Comparison of ENCODE assay signal across 31 cellular contexts in genomic region chr9:93896093-93896492, GRCh38. TPM values are rescaled to one million over a fixed set of nuclear protein-coding genes. Genes with fewer than 3 reads are reported as not detected.
DNase-seq lines count a peak whose midpoint lies in the region; ATAC-seq and TF ChIP-seq lines count a peak whose summit lies in the region.
"Had no signal": no experiment of that assay in that cellular context is flagged by ENCODE, and none has a peak within 500 bp of the region (broad histone marks: within the 10 kb centered on the region; RNA-seq: fewer than 3 reads in every experiment).

No MANE protein-coding gene starts in this region.

- peaks cover 9% of the 10 kb centered on the region for H3K27me3 Mint-ChIP-seq in H9 (ENCODE audit: low read depth)
- H3K27me3 Mint-ChIP-seq: stimulated activated naive CD8-positive, alpha-beta T cell treated with anti-CD3 and anti-CD28 coated beads, Interleukin-15, Interleukin-2, amounts not matched to agents 100 ng/mL and 50 ng/mL, for 24 hours had no signal

- H3K36me3 Mint-ChIP-seq in H9 (ENCODE audit: insufficient read depth in 1 of 3, low read depth in 3 of 3) = peaks cover 5 to 11% (median 8%) of the 10 kb centered on the region in 3 experiments; a peak in 5 of 7 replicates
- H3K36me3 Mint-ChIP-seq: brain, natural killer cell had no signal

- H3K79me2 ChIP-seq in H9 (ENCODE audit: insufficient read depth, low read length) = no peaks in the 10 kb centered on the region

- no peaks in the 10 kb centered on the region for H3K79me1 ChIP-seq in H9 (ENCODE audit: insufficient read depth, low read depth, low read length, poor library complexity, severe bottlenecking)

- no peak overlapping the region for H4K91ac ChIP-seq in H9 (ENCODE audit: insufficient read length, low read depth, low read length)

- peak; percentile 33 for DNase-seq in activated effector memory CD4-positive, alpha-beta T cell treated with anti-CD3 and anti-CD28 coated beads, Interleukin-2, amount 50 U/mL, for 16 hours
- DNase-seq in activated effector memory CD4-positive, alpha-beta T cell treated with Interleukin-2 at 50 U/mL for 16 hours = no peak
- DNase-seq in H9 (peak; percentile 5), left lobe of liver (ENCODE audit: low spot score) (peak; percentile 32), transverse colon (peak; percentile 3)
- DNase-seq in stimulated activated naive CD4-positive, alpha-beta T cell (lab: John Stamatoyannopoulos, UW) = no peak
- DNase-seq: activated gamma-delta T cell, activated T-cell treated with anti-CD3 and anti-CD28 coated beads for 4 hours, Caco-2, DND-41, Kasumi-1, midbrain, natural killer cell, NCI-H1694, NCI-H2171 treated with DMSO at 0.1 percent for 48 hours, NCI-H524 treated with DMSO at 0.1 percent for 48 hours, RPMI8226, T-helper 2 cell had no signal

- H3K4me3 ChIP-seq in transverse colon = no peak overlapping the region
- H3K4me3 ChIP-seq: GM12878, HAP-1, left lung, ovary, right atrium auricular region, SK-N-MC, tibial nerve had no signal

- H3K18ac ChIP-seq in H9 (ENCODE audit: insufficient read length, low read depth, low read length) = no peak overlapping the region

- H3K36me3 ChIP-seq in transverse colon = no peaks in the 10 kb centered on the region
- H3K36me3 ChIP-seq: HAP-1, left lung, ovary, right atrium auricular region, tibial nerve had no signal

- H2BK120ac ChIP-seq in H9 (ENCODE audit: low read depth, low read length, poor library complexity, severe bottlenecking) = no peak overlapping the region

- H3K4me2 ChIP-seq in H9 (ENCODE audit: insufficient read depth, insufficient read length, low read length) = no peak overlapping the region

- H3K9me3 ChIP-seq in H9 (ENCODE audit: control insufficient read depth, low read depth, low read length) = peaks cover 4% of the 10 kb centered on the region
- H3K9me3 ChIP-seq in transverse colon = peaks cover 0 to 11% of the 10 kb centered on the region in 2 donors
- H3K9me3 ChIP-seq: Caco-2, ovary had no signal

- ATAC-seq in left lobe of liver (no peak), GM21717 (IDR thresholded peaks at IDR 0.05; ENCODE audit: unreplicated experiment) (no peak), GM19324 (IDR thresholded peaks at IDR 0.05; ENCODE audit: low FRiP score, unreplicated experiment) (no peak)
- ATAC-seq: GM12878, left lung, natural killer cell had no signal

- H3K27me3 ChIP-seq in H9 (ENCODE audit: insufficient read depth, low read length) (no peaks in the 10 kb centered on the region), transverse colon (no peaks in the 10 kb centered on the region)
- H3K27me3 ChIP-seq: left lung, ovary, right atrium auricular region, tibial nerve had no signal

- no peak overlapping the region for H2AFZ ChIP-seq in H9 (ENCODE audit: low read length)

- H2BK5ac ChIP-seq in H9 (ENCODE audit: insufficient read length, low read length) = no peak overlapping the region

- no peak overlapping the region for H3K56ac ChIP-seq in H9 (ENCODE audit: insufficient read length, low read depth, low read length)

- H4K20me1 ChIP-seq in H9 (ENCODE audit: control insufficient read depth, insufficient read depth, insufficient read length) = no peaks in the 10 kb centered on the region

- H3K14ac ChIP-seq in H9 (ENCODE audit: insufficient read depth, low read length) = peak overlapping the region; percentile 1; the same call in 1 of the 2 replicates

- H3K9ac ChIP-seq in H9 (ENCODE audit: extremely low read depth, insufficient read length, low read length) = no peak overlapping the region

- no peak for TF ChIP-seq EP300 in transverse colon (IDR thresholded peaks at IDR 0.05; ENCODE audit: low read depth)

- TF ChIP-seq POLR2A in transverse colon (IDR thresholded peaks at IDR 0.05) = no peak

- no peak overlapping the region for H4K5ac ChIP-seq in H9 (ENCODE audit: insufficient read length, low read depth, low read length)

- H2BK12ac ChIP-seq in H9 (ENCODE audit: insufficient read length, low read depth, low read length) = no peak overlapping the region

- no CpG with 5 or more reads among the region's 6 CpGs for WGBS in H9 (ENCODE audit: extremely low coverage, insufficient read length, low lambda C conversion rate)
- 91% methylated on average over 5 of the region's 6 CpGs; no CpG with 5 or more reads in 1 of the 2 donors for WGBS in transverse colon (ENCODE audit: low coverage in 1 of 2), 2 donors

- no peak for TF ChIP-seq CTCF in H9 (conservative IDR thresholded peaks at IDR 0.05)
- no peak for TF ChIP-seq CTCF in transverse colon (IDR thresholded peaks at IDR 0.05)

- no peak overlapping the region for H3K23ac ChIP-seq in H9 (ENCODE audit: insufficient read length, low read depth, low read length)

- no peak overlapping the region for H3T11ph ChIP-seq in H9 (ENCODE audit: low read length)

- H3K4me3 Mint-ChIP-seq in H9 = no peak overlapping the region
- H3K4me3 Mint-ChIP-seq: B cell; brain; natural killer cell; stimulated activated naive CD8-positive, alpha-beta T cell treated with anti-CD3 and anti-CD28 coated beads, Interleukin-15, Interleukin-2, amounts not matched to agents 100 ng/mL and 50 ng/mL, for 24 hours had no signal

- no peak overlapping the region for H2BK15ac ChIP-seq in H9 (ENCODE audit: low read depth, low read length)

- H3K4me1 Mint-ChIP-seq in H9 = no peaks in the 10 kb centered on the region
- H3K4me1 Mint-ChIP-seq: B cell, brain had no signal

- no peaks in the 10 kb centered on the region for H3K23me2 ChIP-seq in H9 (ENCODE audit: insufficient read length, low read depth, low read length, poor library complexity, severe bottlenecking)

- H4K8ac ChIP-seq in H9 (replicated peaks; ENCODE audit: insufficient read length, low read depth, low read length) = no peak overlapping the region

- H3K9me3 Mint-ChIP-seq in H9 = peaks cover 18 to 38% of the 10 kb centered on the region in 2 experiments

- no peak overlapping the region for H3K4ac ChIP-seq in H9 (ENCODE audit: low read depth, low read length)

- in situ Hi-C loops in transverse colon (cut with MboI; ENCODE audit: low pct_ligation_motif_present in 1 of 4, low pct_unique_long_range_greater_than_20kb in 1 of 4, low sequenced_read_pairs in 3 of 4) = no loop called here

- H3K4me1 ChIP-seq in H9 (ENCODE audit: insufficient read depth, low read length) = no peaks in the 10 kb centered on the region
- H3K4me1 ChIP-seq in transverse colon = no peaks in the 10 kb centered on the region
- H3K4me1 ChIP-seq: Caco-2, HAP-1, left lung, right atrium auricular region, tibial nerve had no signal

- no peak overlapping the region for H2BK20ac ChIP-seq in H9 (ENCODE audit: low read depth, low read length, poor library complexity, severe bottlenecking)

- H2AK5ac ChIP-seq in H9 (ENCODE audit: insufficient read length, low read length) = no peak overlapping the region

- H3K27ac ChIP-seq in H9 (ENCODE audit: insufficient read length, low read depth, low read length) (no peak overlapping the region), transverse colon (no peak overlapping the region)
- H3K27ac ChIP-seq: left lung, ovary, right atrium auricular region, SK-N-MC, tibial nerve had no signal

- intact Hi-C loops in transverse colon (cut with DNase I; ENCODE audit: low total_unique reads) = no loop called here

- H3K27ac Mint-ChIP-seq in H9 = no peak overlapping the region; a peak in 1 of 7 replicates
- H3K27ac Mint-ChIP-seq: B cell; brain; natural killer cell; stimulated activated naive CD8-positive, alpha-beta T cell treated with anti-CD3 and anti-CD28 coated beads, Interleukin-15, Interleukin-2, amounts not matched to agents 100 ng/mL and 50 ng/mL, for 24 hours had no signal

RNA-seq across cellular contexts. Expression of gene BARX1, which starts 59.1 kb away (rescaled TPM):
- total RNA-seq in H9 (2021) (1.2 TPM in 2 replicates), left lobe of liver (not detected), transverse colon (not detected)
- total RNA-seq: B cell, Caco-2, epithelial cell of proximal tubule, GM12878, left lung, natural killer cell, ovary, right atrium auricular region, tibial nerve had no signal

Comparison
In these comparisons a context has a peak if more than half of its experiments do, and no peak if none do; other contexts are left out.
1. DNase-seq: peak in activated effector memory CD4-positive, alpha-beta T cell treated with anti-CD3 and anti-CD28 coated beads, Interleukin-2, amount 50 U/mL, for 16 hours (single experiment), H9 (single experiment), left lobe of liver (single experiment) and transverse colon (single experiment); none in activated effector memory CD4-positive, alpha-beta T cell treated with Interleukin-2 at 50 U/mL for 16 hours (single experiment) and stimulated activated naive CD4-positive, alpha-beta T cell (0 of 6).